1 cellular context compared by ENCODE assay signal in genomic region chr17:76002100-76002499, GRCh38.
TF ChIP-seq lines count a peak whose summit lies in the region.

No MANE protein-coding gene starts in this region.

TF ChIP-seq in HEK293, 187 proteins besides CTCF, POLR2A, EP300 and RAD21 (continued from another document):
- TF ChIP-seq ZNF513 (tag by site-specific recombination; IDR thresholded peaks at IDR 0.05) (no peak), WT1 (tag by site-specific recombination; IDR thresholded peaks at IDR 0.05) (no peak), ZNF239 (tag by site-specific recombination; IDR thresholded peaks at IDR 0.05) (no peak), ZNF155 (tag by site-specific recombination; IDR thresholded peaks at IDR 0.05) (no peak), ZNF280C (tag by site-specific recombination; IDR thresholded peaks at IDR 0.05) (no peak)
